ENCODE assay signal across 13 cellular contexts in genomic region chr3:58021962-58022361, GRCh38. TPM values are rescaled to one million over a fixed set of nuclear protein-coding genes. Genes with fewer than 3 reads are reported as not detected.
DNase-seq lines count a peak whose midpoint lies in the region; FAIRE-seq and TF ChIP-seq lines count a peak whose summit lies in the region.
"Had no signal": no experiment of that assay in that cellular context is flagged by ENCODE, and none has a peak within 500 bp of the region (broad histone marks: within the 10 kb centered on the region; RNA-seq: fewer than 3 reads in every experiment).

No MANE protein-coding gene starts in this region.

- H3K27ac ChIP-seq in astrocyte (ENCODE audit: low read depth, low read length): no peak overlapping the region
- no peak overlapping the region for H3K27ac ChIP-seq in mesenchymal stem cell (ENCODE audit: low read length, poor library complexity, severe bottlenecking)
- peak overlapping the region; percentile 40 to 76 for H3K27ac ChIP-seq in tibial artery

- peak overlapping the region; percentile 36 for H2AK5ac ChIP-seq in mesenchymal stem cell (ENCODE audit: low read length, severe bottlenecking)

- no peaks in the 10 kb centered on the region for H3K36me3 Mint-ChIP-seq in activated naive CD8-positive, alpha-beta T cell
- no peaks in the 10 kb centered on the region for H3K36me3 Mint-ChIP-seq in activated naive CD8-positive, alpha-beta T cell treated with anti-CD3 and anti-CD28 coated beads for 36 hours
- peaks cover 2% of the 10 kb centered on the region for H3K36me3 Mint-ChIP-seq in astrocyte (ENCODE audit: low read depth, unreplicated experiment)
- H3K36me3 Mint-ChIP-seq: activated CD8-positive, alpha-beta memory T cell treated with anti-CD3 and anti-CD28 coated beads, Interleukin-2, amount 10 ng/mL, durations not matched to agents 7 days and 5 days; natural killer cell had no signal

- DNase-seq in activated naive CD8-positive, alpha-beta T cell treated with anti-CD3 and anti-CD28 coated beads for 36 hours: no peak
- DNase-seq in astrocyte (ENCODE audit: low read depth) (no peak), mesenchymal stem cell (no peak), tibial artery (no peak), dedifferentiated amniotic fluid mesenchymal stem cell (ENCODE audit: extremely low spot score) (no peak), RKO (ENCODE audit: low spot score) (no peak)
- no peak for DNase-seq in activated effector memory CD4-positive, alpha-beta T cell treated with anti-CD3 and anti-CD28 coated beads, Interleukin-2, amount 50 U/mL, for 16 hours
- DNase-seq: activated CD8-positive, alpha-beta memory T cell treated with anti-CD3 and anti-CD28 coated beads, Interleukin-2, amount 10 ng/mL, durations not matched to agents 7 days and 5 days; left colon; natural killer cell; stimulated activated naive CD8-positive, alpha-beta T cell treated with anti-CD3 and anti-CD28 coated beads, Interleukin-15, amount 100 ng/mL, for 72 hours had no signal

- H3K9me3 Mint-ChIP-seq in activated naive CD8-positive, alpha-beta T cell (ENCODE audit: low read depth): no peaks in the 10 kb centered on the region
- H3K9me3 Mint-ChIP-seq in activated naive CD8-positive, alpha-beta T cell treated with anti-CD3 and anti-CD28 coated beads for 36 hours: no peaks in the 10 kb centered on the region
- no peaks in the 10 kb centered on the region for H3K9me3 Mint-ChIP-seq in astrocyte (ENCODE audit: unreplicated experiment)
- H3K9me3 Mint-ChIP-seq: natural killer cell; stimulated activated naive CD8-positive, alpha-beta T cell treated with anti-CD3 and anti-CD28 coated beads, Interleukin-15, amount 100 ng/mL, for 72 hours had no signal

- no peak overlapping the region for H3K18ac ChIP-seq in mesenchymal stem cell (ENCODE audit: low read depth in 1 of 2, low read length in 2 of 2)

- H3K27ac Mint-ChIP-seq in activated naive CD8-positive, alpha-beta T cell: peak overlapping the region; percentile 58
- no peak overlapping the region for H3K27ac Mint-ChIP-seq in activated naive CD8-positive, alpha-beta T cell treated with anti-CD3 and anti-CD28 coated beads for 36 hours
- H3K27ac Mint-ChIP-seq in astrocyte (ENCODE audit: unreplicated experiment): peak overlapping the region; percentile 58
- H3K27ac Mint-ChIP-seq: activated CD8-positive, alpha-beta memory T cell treated with anti-CD3 and anti-CD28 coated beads, Interleukin-2, amount 10 ng/mL, durations not matched to agents 7 days and 5 days; natural killer cell had no signal

- no peak overlapping the region for H3K4ac ChIP-seq in mesenchymal stem cell (ENCODE audit: low read depth in 1 of 2, low read length in 2 of 2)

- peaks cover 51% of the 10 kb centered on the region for H3K4me1 Mint-ChIP-seq in activated naive CD8-positive, alpha-beta T cell (ENCODE audit: low read depth)
- H3K4me1 Mint-ChIP-seq in activated naive CD8-positive, alpha-beta T cell treated with anti-CD3 and anti-CD28 coated beads for 36 hours: peaks cover 53% of the 10 kb centered on the region
- H3K4me1 Mint-ChIP-seq in astrocyte (ENCODE audit: low read depth, unreplicated experiment): peaks cover 74% of the 10 kb centered on the region
- H3K4me1 Mint-ChIP-seq: natural killer cell had no signal

- intact Hi-C loops in tibial artery (cut with DNase I; ENCODE audit: low total_unique reads): no loop called here

- no peak overlapping the region for H3K23ac ChIP-seq in mesenchymal stem cell (ENCODE audit: low read length in 2 of 2)

- H3K79me2 ChIP-seq in astrocyte (ENCODE audit: insufficient read depth, low read length): peaks cover 99% of the 10 kb centered on the region

- no peak overlapping the region for H2BK15ac ChIP-seq in mesenchymal stem cell (ENCODE audit: low read depth, poor library complexity, severe bottlenecking)

- no peak overlapping the region for H4K91ac ChIP-seq in mesenchymal stem cell (ENCODE audit: low read length)

- no peak overlapping the region for H3K4me3 Mint-ChIP-seq in activated naive CD8-positive, alpha-beta T cell
- no peak overlapping the region for H3K4me3 Mint-ChIP-seq in activated naive CD8-positive, alpha-beta T cell treated with anti-CD3 and anti-CD28 coated beads for 36 hours
- peak overlapping the region; percentile 72 for H3K4me3 Mint-ChIP-seq in astrocyte (ENCODE audit: unreplicated experiment)
- H3K4me3 Mint-ChIP-seq: activated CD8-positive, alpha-beta memory T cell treated with anti-CD3 and anti-CD28 coated beads, Interleukin-2, amount 10 ng/mL, durations not matched to agents 7 days and 5 days; natural killer cell had no signal

- peaks cover 8% of the 10 kb centered on the region for H3K79me1 ChIP-seq in mesenchymal stem cell (replicated peaks; ENCODE audit: low read length, poor library complexity, severe bottlenecking)

- peaks cover 24% of the 10 kb centered on the region for H3K4me1 ChIP-seq in astrocyte (ENCODE audit: insufficient read depth, low read length)
- H3K4me1 ChIP-seq in mesenchymal stem cell (ENCODE audit: control insufficient read depth, insufficient read depth, low read depth, low read length): peaks cover 39% of the 10 kb centered on the region
- H3K4me1 ChIP-seq in tibial artery: peaks cover 0 to 94% (median 58%) of the 10 kb centered on the region in 4 donors

- no peak for FAIRE-seq in astrocyte (lab: Jason Lieb, UNC)
- FAIRE-seq: D721Med had no signal

- no peaks in the 10 kb centered on the region for H3K27me3 Mint-ChIP-seq in activated naive CD8-positive, alpha-beta T cell
- no peaks in the 10 kb centered on the region for H3K27me3 Mint-ChIP-seq in activated naive CD8-positive, alpha-beta T cell treated with anti-CD3 and anti-CD28 coated beads for 36 hours
- no peaks in the 10 kb centered on the region for H3K27me3 Mint-ChIP-seq in astrocyte (ENCODE audit: low read depth, unreplicated experiment)
- H3K27me3 Mint-ChIP-seq: stimulated activated naive CD8-positive, alpha-beta T cell treated with anti-CD3 and anti-CD28 coated beads, Interleukin-15, amount 100 ng/mL, for 72 hours had no signal

- H3K36me3 ChIP-seq in astrocyte (ENCODE audit: insufficient read depth, low read length): no peaks in the 10 kb centered on the region
- no peaks in the 10 kb centered on the region for H3K36me3 ChIP-seq in mesenchymal stem cell (ENCODE audit: control insufficient read depth in 1 of 2, insufficient read depth in 2 of 2, low read depth in 1 of 2, low read length in 2 of 2)
- H3K36me3 ChIP-seq in tibial artery: no peaks in the 10 kb centered on the region

- no peak overlapping the region for H4K8ac ChIP-seq in mesenchymal stem cell (ENCODE audit: low read length)

- H3K27me3 ChIP-seq in astrocyte (ENCODE audit: insufficient read depth, low read length) (no peaks in the 10 kb centered on the region), mesenchymal stem cell (ENCODE audit: control insufficient read depth in 1 of 2, insufficient read depth in 1 of 2, low read length in 2 of 2) (no peaks in the 10 kb centered on the region), tibial artery (no peaks in the 10 kb centered on the region)

- no peak overlapping the region for H2BK5ac ChIP-seq in mesenchymal stem cell (ENCODE audit: low read depth, low read length, poor library complexity, severe bottlenecking)

- no peak for TF ChIP-seq CTCF in astrocyte (IDR thresholded peaks at IDR 0.05; ENCODE audit: insufficient read depth, low read depth, low read length)
- TF ChIP-seq CTCF in tibial artery (IDR thresholded peaks at IDR 0.05): no peak

- H2BK12ac ChIP-seq in mesenchymal stem cell (ENCODE audit: low read length in 2 of 2): no peak overlapping the region

- H3K4me3 ChIP-seq in astrocyte (ENCODE audit: insufficient read depth, low read depth, low read length): no peak overlapping the region
- H3K4me3 ChIP-seq in mesenchymal stem cell (ENCODE audit: insufficient read depth in 1 of 2, low read depth in 1 of 2, low read length in 2 of 2): no peak overlapping the region
- no peak overlapping the region for H3K4me3 ChIP-seq in tibial artery

- no peak overlapping the region for H2BK120ac ChIP-seq in mesenchymal stem cell (ENCODE audit: low read depth, low read length)

- peaks cover 95% of the 10 kb centered on the region for H4K20me1 ChIP-seq in astrocyte (ENCODE audit: insufficient read depth, low read length)

- H2AFZ ChIP-seq in astrocyte (ENCODE audit: low read depth, low read length) (no peak overlapping the region), mesenchymal stem cell (ENCODE audit: low read depth, low read length) (no peak overlapping the region)

- 84% methylated on average over 3 of the region's 5 CpGs for WGBS in mesenchymal stem cell

- H3K4me2 ChIP-seq in astrocyte (ENCODE audit: low read length): no peak overlapping the region
- H3K4me2 ChIP-seq in mesenchymal stem cell (ENCODE audit: low read length, poor library complexity, severe bottlenecking): no peak overlapping the region

- H3K9me3 ChIP-seq in astrocyte (ENCODE audit: insufficient read depth, low read depth, low read length) (no peaks in the 10 kb centered on the region), mesenchymal stem cell (ENCODE audit: control insufficient read depth, low read length) (no peaks in the 10 kb centered on the region), tibial artery (no peaks in the 10 kb centered on the region)

- H3K14ac ChIP-seq in mesenchymal stem cell (ENCODE audit: low read length in 2 of 2): no peak overlapping the region

- H3K9ac ChIP-seq in astrocyte (ENCODE audit: low read length): no peak overlapping the region
- no peak overlapping the region for H3K9ac ChIP-seq in mesenchymal stem cell (ENCODE audit: low read length)

RNA-seq across cellular contexts. Expression of gene FLNB, which starts 13.7 kb away (rescaled TPM):
- 10 to 100 TPM; 23.2 to 27.4 TPM for total RNA-seq in activated naive CD8-positive, alpha-beta T cell treated with anti-CD3 and anti-CD28 coated beads for 36 hours
- 434 and 521 TPM in 2 replicates for total RNA-seq in astrocyte
- 55.8 TPM for polyA plus RNA-seq in mesenchymal stem cell (2013, experiment 1 of 2)
- polyA plus RNA-seq in mesenchymal stem cell (2013, experiment 2 of 2): 47.9 TPM

Comparison
In these comparisons a context has a peak if more than half of its experiments do, and no peak if none do; other contexts are left out.
1. H3K27ac ChIP-seq: peak in tibial artery (2 of 2); none in astrocyte (single experiment) and mesenchymal stem cell (single experiment).
2. RNA of gene FLNB, which starts 13.7 kb away (total RNA-seq): 434 to 521 TPM in astrocyte; 23.2 to 27.4 TPM in activated naive CD8-positive, alpha-beta T cell treated with anti-CD3 and anti-CD28 coated beads for 36 hours; every median in the first group is over 10 times any median in the second.